In the genomic region with DNA sequence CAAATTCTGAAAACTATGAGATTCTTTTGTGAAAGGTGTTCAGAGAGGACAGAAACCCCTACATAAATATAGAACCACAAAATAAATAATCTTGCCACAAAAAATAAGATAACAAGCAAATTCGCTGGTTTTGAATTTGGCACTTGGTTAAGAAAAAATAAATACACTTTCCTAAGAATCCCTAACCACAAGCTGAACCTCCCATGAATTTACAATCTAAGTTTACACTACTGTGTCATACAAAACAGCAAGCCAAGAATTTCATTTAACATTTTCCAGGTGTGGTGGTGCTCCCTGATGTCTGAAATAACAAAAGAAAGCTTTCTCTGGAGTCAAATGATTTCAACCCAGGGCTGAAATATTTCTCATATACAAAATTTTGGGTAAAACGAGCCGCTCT, we compare ENCODE assay signal across 29 cellular contexts.
DNase-seq lines count a peak whose midpoint lies in the region; TF ChIP-seq lines count a peak whose summit lies in the region.
"Had no signal": no experiment of that assay in that cellular context is flagged by ENCODE, and none has a peak within 500 bp of the region (broad histone marks: within the 10 kb centered on the region; RNA-seq: fewer than 3 reads in every experiment).

No MANE protein-coding gene starts in this region.

- DNase-seq in AG09319 (ENCODE audit: extremely low read depth, low read depth) (peak; percentile 45), M059J (ENCODE audit: low read depth) (peak; percentile 64), astrocyte of the spinal cord (ENCODE audit: low read depth, low spot score) (peak; percentile 62), iris pigment epithelial cell (ENCODE audit: low read depth) (peak; percentile 28), NCI-H1048 (lab: John Stamatoyannopoulos, UW) (no peak), AG08395 (ENCODE audit: low spot score) (no peak), middle frontal gyrus (ENCODE audit: extremely low spot score, low spot score) (no peak), UCSD-AML1 (lab: John Stamatoyannopoulos, UW; ENCODE audit: unreplicated experiment) (no peak)
- DNase-seq: activated CD4-positive, alpha-beta T cell treated with anti-CD3 and anti-CD28 coated beads for 48 hours; activated CD8-positive, alpha-beta memory T cell treated with anti-CD3 and anti-CD28 coated beads for 24 hours; activated effector memory CD4-positive, alpha-beta T cell treated with anti-CD3 and anti-CD28 coated beads, Interleukin-2, amount 50 U/mL, for 16 hours; activated naive CD8-positive, alpha-beta T cell treated with anti-CD3 and anti-CD28 coated beads, Interleukin-2, amount 10 ng/mL, durations not matched to agents 7 days and 5 days; activated T-cell treated with anti-CD3 and anti-CD28 coated beads, Interleukin-2, amount 50 U/mL, for 1 hour; C1 segment of cervical spinal cord; COR-L47; effector memory CD4-positive, alpha-beta T cell; glutamatergic neuron; KBM-7; midbrain; MM.1S; NCI-H1417 treated with DMSO at 0.1 percent for 48 hours; NCI-H2081 treated with DMSO at 0.1 percent for 48 hours; NCI-H446; OCI-M1; stimulated activated naive CD8-positive, alpha-beta T cell treated with anti-CD3 and anti-CD28 coated beads, Interleukin-15, amount 100 ng/mL, for 72 hours; T-helper 9 cell; WERI-Rb-1 had no signal

- TF ChIP-seq CTCF in AG09319 (IDR thresholded peaks at IDR 0.05; ENCODE audit: low read depth, low read length) (no peak), astrocyte of the spinal cord (IDR thresholded peaks at IDR 0.05; ENCODE audit: low read depth, low read length) (no peak)

- in situ Hi-C loops in astrocyte of the spinal cord (cut with HindIII; ENCODE audit: low sequenced_read_pairs): no loop called here

- no peak overlapping the region for H3K4me3 ChIP-seq in astrocyte of the spinal cord (ENCODE audit: low read depth, low read length)
- H3K4me3 ChIP-seq: A549, esophagus muscularis mucosa had no signal

Comparison
In these comparisons a context has a peak if more than half of its experiments do, and no peak if none do; other contexts are left out.
1. DNase-seq: peak in AG09319 (single experiment), M059J (single experiment), astrocyte of the spinal cord (single experiment) and iris pigment epithelial cell (single experiment); none in NCI-H1048 (single experiment), AG08395 (single experiment), middle frontal gyrus (single experiment) and UCSD-AML1 (single experiment).